In genomic region chr22:18954333-18954732, GRCh38 we compare ENCODE assay signal across 8 cellular contexts. TPM values are rescaled to one million over a fixed set of nuclear protein-coding genes. Genes with fewer than 3 reads are reported as not detected.
DNase-seq lines count a peak whose midpoint lies in the region; ATAC-seq and TF ChIP-seq lines count a peak whose summit lies in the region.

No MANE protein-coding gene starts in this region.

- no peaks in the 10 kb centered on the region for H3K9me3 ChIP-seq in liver (ENCODE audit: control insufficient read depth in 4 of 4, low read length in 3 of 4)

- DNase-seq in NCI-H1436 (lab: John Stamatoyannopoulos, UW) (peak; percentile 45), NCI-H1436 treated with DMSO at 0.1 percent for 48 hours (lab: John Stamatoyannopoulos, UW) (no peak), NCI-H1092 treated with DMSO at 0.1 percent for 48 hours (lab: John Stamatoyannopoulos, UW) (peak; percentile 38), choroid plexus epithelial cell (ENCODE audit: low read depth) (peak; percentile 64)
- peak; percentile 35 to 54 for DNase-seq in activated CD4-positive, alpha-beta T cell treated with anti-CD3 and anti-CD28 coated beads for 4 hours
- DNase-seq in stimulated activated CD4-positive, alpha-beta T cell treated with anti-CD3 and anti-CD28 coated beads, TNF-alpha, amount 100 ng/mL, for 24 hours (ENCODE audit: low read depth in 3 of 3), result peak; percentile 17 to 53 (median 19)

- H3K27me3 ChIP-seq in liver (ENCODE audit: control insufficient read depth in 4 of 4, insufficient read depth in 4 of 4, low read length in 3 of 4), result no peaks in the 10 kb centered on the region

- no peak for ATAC-seq in HG02884 (IDR thresholded peaks at IDR 0.05; ENCODE audit: unreplicated experiment)

- peaks cover 2 to 18% (median 9%) of the 10 kb centered on the region in 4 donors for H3K4me1 ChIP-seq in liver (ENCODE audit: control insufficient read depth in 4 of 4, insufficient read depth in 4 of 4, low read length in 3 of 4)

- H3K27ac ChIP-seq in liver (ENCODE audit: low read depth in 1 of 2, low read length in 2 of 2), result no peak overlapping the region

- no peak overlapping the region for H3K9ac ChIP-seq in liver (ENCODE audit: low read depth in 1 of 2, low read length in 2 of 2)

- no peaks in the 10 kb centered on the region for H3K36me3 ChIP-seq in liver (ENCODE audit: control insufficient read depth in 4 of 4, insufficient read depth in 3 of 4, low read depth in 1 of 4, low read length in 3 of 4)

- WGBS in liver, result 2% methylated on average over 10 of the region's 10 CpGs

- TF ChIP-seq CTCF in choroid plexus epithelial cell (conservative IDR thresholded peaks at IDR 0.05; ENCODE audit: low read depth, low read length), result peak; percentile 80
- TF ChIP-seq CTCF in liver (IDR thresholded peaks at IDR 0.05; ENCODE audit: low read depth, low read length, missing input control), result peak; percentile 86

- H3K4me3 ChIP-seq in choroid plexus epithelial cell (ENCODE audit: low read depth, low read length) (no peak overlapping the region), liver (ENCODE audit: low read depth in 1 of 3, low read length in 3 of 3) (no peak overlapping the region)

- TF ChIP-seq RAD21 in liver (IDR thresholded peaks at IDR 0.05), result peak; percentile 79 to 88

TF ChIP-seq in liver, 16 proteins besides CTCF, POLR2A, EP300 and RAD21:
- TF ChIP-seq HNF4A (conservative IDR thresholded peaks at IDR 0.05) (no peak), SP1 (IDR thresholded peaks at IDR 0.05) (no peak), TAF1 (conservative IDR thresholded peaks at IDR 0.05) (no peak), HNF4G (IDR thresholded peaks at IDR 0.05) (no peak), JUND (IDR thresholded peaks at IDR 0.05) (no peak), YY1 (IDR thresholded peaks at IDR 0.05) (no peak), RXRA (IDR thresholded peaks at IDR 0.05) (no peak), NR2F2 (IDR thresholded peaks at IDR 0.05) (no peak), MAX (IDR thresholded peaks at IDR 0.05) (no peak), GABPA (IDR thresholded peaks at IDR 0.05 in 1 of 2, conservative IDR thresholded peaks at IDR 0.05 in 1 of 2) (no peak), EGR1 (IDR thresholded peaks at IDR 0.05; ENCODE audit: low read depth in 2 of 2) (no peak), FOXA2 (IDR thresholded peaks at IDR 0.05) (no peak), FOXA1 (IDR thresholded peaks at IDR 0.05) (no peak)
- TF ChIP-seq, protein P1, sequence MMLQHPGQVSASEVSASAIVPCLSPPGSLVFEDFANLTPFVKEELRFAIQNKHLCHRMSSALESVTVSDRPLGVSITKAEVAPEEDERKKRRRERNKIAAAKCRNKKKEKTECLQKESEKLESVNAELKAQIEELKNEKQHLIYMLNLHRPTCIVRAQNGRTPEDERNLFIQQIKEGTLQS (IDR thresholded peaks at IDR 0.05), result no peak
- TF ChIP-seq, protein P2, sequence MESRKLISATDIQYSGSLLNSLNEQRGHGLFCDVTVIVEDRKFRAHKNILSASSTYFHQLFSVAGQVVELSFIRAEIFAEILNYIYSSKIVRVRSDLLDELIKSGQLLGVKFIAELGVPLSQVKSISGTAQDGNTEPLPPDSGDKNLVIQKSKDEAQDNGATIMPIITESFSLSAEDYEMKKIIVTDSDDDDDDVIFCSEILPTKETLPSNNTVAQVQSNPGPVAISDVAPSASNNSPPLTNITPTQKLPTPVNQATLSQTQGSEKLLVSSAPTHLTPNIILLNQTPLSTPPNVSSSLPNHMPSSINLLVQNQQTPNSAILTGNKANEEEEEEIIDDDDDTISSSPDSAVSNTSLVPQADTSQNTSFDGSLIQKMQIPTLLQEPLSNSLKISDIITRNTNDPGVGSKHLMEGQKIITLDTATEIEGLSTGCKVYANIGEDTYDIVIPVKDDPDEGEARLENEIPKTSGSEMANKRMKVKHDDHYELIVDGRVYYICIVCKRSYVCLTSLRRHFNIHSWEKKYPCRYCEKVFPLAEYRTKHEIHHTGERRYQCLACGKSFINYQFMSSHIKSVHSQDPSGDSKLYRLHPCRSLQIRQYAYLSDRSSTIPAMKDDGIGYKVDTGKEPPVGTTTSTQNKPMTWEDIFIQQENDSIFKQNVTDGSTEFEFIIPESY (IDR thresholded peaks at IDR 0.05), result no peak
- TF ChIP-seq, protein P3, sequence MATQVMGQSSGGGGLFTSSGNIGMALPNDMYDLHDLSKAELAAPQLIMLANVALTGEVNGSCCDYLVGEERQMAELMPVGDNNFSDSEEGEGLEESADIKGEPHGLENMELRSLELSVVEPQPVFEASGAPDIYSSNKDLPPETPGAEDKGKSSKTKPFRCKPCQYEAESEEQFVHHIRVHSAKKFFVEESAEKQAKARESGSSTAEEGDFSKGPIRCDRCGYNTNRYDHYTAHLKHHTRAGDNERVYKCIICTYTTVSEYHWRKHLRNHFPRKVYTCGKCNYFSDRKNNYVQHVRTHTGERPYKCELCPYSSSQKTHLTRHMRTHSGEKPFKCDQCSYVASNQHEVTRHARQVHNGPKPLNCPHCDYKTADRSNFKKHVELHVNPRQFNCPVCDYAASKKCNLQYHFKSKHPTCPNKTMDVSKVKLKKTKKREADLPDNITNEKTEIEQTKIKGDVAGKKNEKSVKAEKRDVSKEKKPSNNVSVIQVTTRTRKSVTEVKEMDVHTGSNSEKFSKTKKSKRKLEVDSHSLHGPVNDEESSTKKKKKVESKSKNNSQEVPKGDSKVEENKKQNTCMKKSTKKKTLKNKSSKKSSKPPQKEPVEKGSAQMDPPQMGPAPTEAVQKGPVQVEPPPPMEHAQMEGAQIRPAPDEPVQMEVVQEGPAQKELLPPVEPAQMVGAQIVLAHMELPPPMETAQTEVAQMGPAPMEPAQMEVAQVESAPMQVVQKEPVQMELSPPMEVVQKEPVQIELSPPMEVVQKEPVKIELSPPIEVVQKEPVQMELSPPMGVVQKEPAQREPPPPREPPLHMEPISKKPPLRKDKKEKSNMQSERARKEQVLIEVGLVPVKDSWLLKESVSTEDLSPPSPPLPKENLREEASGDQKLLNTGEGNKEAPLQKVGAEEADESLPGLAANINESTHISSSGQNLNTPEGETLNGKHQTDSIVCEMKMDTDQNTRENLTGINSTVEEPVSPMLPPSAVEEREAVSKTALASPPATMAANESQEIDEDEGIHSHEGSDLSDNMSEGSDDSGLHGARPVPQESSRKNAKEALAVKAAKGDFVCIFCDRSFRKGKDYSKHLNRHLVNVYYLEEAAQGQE (IDR thresholded peaks at IDR 0.05), result no peak

RNA-seq across cellular contexts. Expression of gene PRODH, which starts 18.2 kb away (rescaled TPM):
- total RNA-seq in liver, result 1 to 10 TPM in 1 of 2 donors, not detected in 1; 4.1 TPM
- 1 to 10 TPM; 1.2 to 1.6 TPM for polyA plus RNA-seq in liver

RNA-seq across cellular contexts. Expression of gene DGCR6, which starts 48.2 kb away (rescaled TPM):
- total RNA-seq in liver, result 1 to 10 TPM in 1 of 2 donors, under 1 TPM in 1; 0.92 to 1.0 TPM
- 1 to 10 TPM; 1.3 to 1.5 TPM for polyA plus RNA-seq in liver
